Comparison of ENCODE assay signal across 9 cellular contexts in genomic region chr1:203328714-203329122, GRCh38. TPM values are rescaled to one million over a fixed set of nuclear protein-coding genes. Genes with fewer than 3 reads are reported as not detected.
DNase-seq lines count a peak whose midpoint lies in the region; ATAC-seq, FAIRE-seq and TF ChIP-seq lines count a peak whose summit lies in the region.
"Had no signal": no experiment of that assay in that cellular context is flagged by ENCODE, and none has a peak within 500 bp of the region (broad histone marks: within the 10 kb centered on the region; RNA-seq: fewer than 3 reads in every experiment).

No MANE protein-coding gene starts in this region.

- no peaks in the 10 kb centered on the region for H3K36me3 ChIP-seq in pancreas

- in situ Hi-C loops in astrocyte of the cerebellum (cut with HindIII; ENCODE audit: low sequenced_read_pairs), result loop anchor here (5.0 kb wide), 1 partner anchor 61 kb away; no protein-coding TSS in a partner anchor

- peaks cover 9 to 46% (median 27%) of the 10 kb centered on the region in 3 donors for H3K4me1 ChIP-seq in pancreas

- no peak overlapping the region for H3K4me3 ChIP-seq in astrocyte of the cerebellum (ENCODE audit: low read depth, low read length)
- no peak overlapping the region for H3K4me3 ChIP-seq in pancreas

- H3K9me3 ChIP-seq in pancreas, result no peaks in the 10 kb centered on the region

- 28 to 29% methylated on average over 7 of the region's 7 CpGs for WGBS in pancreas, 2 donors

- DNase-seq in DMS79 treated with DMSO at 0.1 percent for 48 hours (lab: John Stamatoyannopoulos, UW) (peak; percentile 54), NCI-H1105 treated with DMSO at 0.1 percent for 48 hours (lab: John Stamatoyannopoulos, UW) (peak; percentile 63), astrocyte of the cerebellum (ENCODE audit: low read depth) (peak; percentile 86), pancreas (peak; percentile 67 to 92 (median 76)), SIG-M5 (lab: John Stamatoyannopoulos, UW) (no peak), occipital lobe (lab: John Stamatoyannopoulos, UW) (no peak)
- DNase-seq: activated CD8-positive, alpha-beta memory T cell treated with anti-CD3 and anti-CD28 coated beads, Interleukin-2, amount 10 ng/mL, durations not matched to agents 7 days and 5 days had no signal

- no peaks in the 10 kb centered on the region for H3K27me3 ChIP-seq in pancreas

- H3K27ac ChIP-seq in pancreas, result peak overlapping the region in 2 of 4 donors; percentile 94 to 98

- no peak for FAIRE-seq in pancreas (lab: Jason Lieb, UNC)

- no peak for TF ChIP-seq CTCF in astrocyte of the cerebellum (IDR thresholded peaks at IDR 0.05; ENCODE audit: low read depth, low read length, missing control alignments)
- TF ChIP-seq CTCF in pancreas (IDR thresholded peaks at IDR 0.05), result no peak

- intact Hi-C loops in pancreas (cut with DNase I), result no loop called here

- ATAC-seq in pancreas (peak in 3 of 4 donors; percentile 2 to 38 (median 31)), GM21515 (IDR thresholded peaks at IDR 0.05; ENCODE audit: unreplicated experiment) (no peak), HG03354 (IDR thresholded peaks at IDR 0.05; ENCODE audit: poor library complexity, severe bottlenecking, unreplicated experiment) (no peak)

RNA-seq across cellular contexts. Expression of gene FMOD, which starts 22.2 kb away (rescaled TPM):
- 10 to 100 TPM in 4 of 6 donors, 1 to 10 TPM in 2; 4.3 to 14.6 (median 11.1) TPM for total RNA-seq in pancreas
- 1 to 10 TPM; 3.8 to 6.5 TPM for polyA plus RNA-seq in pancreas
- 1.1 TPM for total RNA-seq in occipital lobe

RNA-seq across cellular contexts. Expression of gene BTG2, which starts 23.4 kb away (rescaled TPM):
- 100 to 1,000 TPM in 5 of 6 donors, 10 to 100 TPM in 1; 83.1 to 452 (median 192) TPM for total RNA-seq in pancreas
- 100 to 1,000 TPM; 143 to 197 TPM for polyA plus RNA-seq in pancreas
- total RNA-seq in occipital lobe, result 13.9 TPM

Comparison
In these comparisons a context has a peak if more than half of its experiments do, and no peak if none do; other contexts are left out.
1. DNase-seq: peak in DMS79 treated with DMSO at 0.1 percent for 48 hours (single experiment), NCI-H1105 treated with DMSO at 0.1 percent for 48 hours (single experiment), astrocyte of the cerebellum (single experiment) and pancreas (6 of 6); none in SIG-M5 (single experiment) and occipital lobe (single experiment).
2. ATAC-seq: peak in pancreas (3 of 4); none in GM21515 (single experiment) and HG03354 (single experiment).